In the genomic region with DNA sequence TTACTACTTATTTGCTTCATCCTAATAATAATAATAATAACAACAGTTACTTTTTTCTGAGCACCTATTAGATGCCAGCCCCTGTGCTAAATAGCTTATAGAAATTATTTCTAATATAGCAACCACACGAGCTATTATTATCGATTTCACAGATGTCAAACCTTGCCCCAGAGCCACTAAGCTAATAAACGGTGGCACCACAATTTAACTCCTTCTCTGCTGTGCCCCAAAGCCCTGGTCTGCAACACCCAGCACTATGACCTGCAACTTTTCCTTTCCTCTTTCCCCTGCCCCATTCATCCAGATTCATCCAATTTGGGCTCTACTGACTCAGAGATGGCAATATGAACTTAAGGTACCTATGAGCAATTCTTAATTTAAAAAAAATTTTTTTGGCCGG, we compare ENCODE assay signal across 16 cellular contexts. TPM values are rescaled to one million over a fixed set of nuclear protein-coding genes. Genes with fewer than 3 reads are reported as not detected.
DNase-seq lines count a peak whose midpoint lies in the region; ATAC-seq and TF ChIP-seq lines count a peak whose summit lies in the region.
"Had no signal": no experiment of that assay in that cellular context is flagged by ENCODE, and none has a peak within 500 bp of the region (broad histone marks: within the 10 kb centered on the region; RNA-seq: fewer than 3 reads in every experiment).

No MANE protein-coding gene starts in this region.

- H3K4me3 ChIP-seq in adipocyte (ENCODE audit: low read length) (peak overlapping the region; percentile 21), esophagus squamous epithelium (no peak overlapping the region), osteoblast (ENCODE audit: insufficient read depth, low read length) (no peak overlapping the region), upper lobe of right lung (no peak overlapping the region)
- H3K4me3 ChIP-seq: SJCRH30 had no signal

- intact Hi-C loops in esophagus squamous epithelium (cut with DNase I): no loop called here
- intact Hi-C loops in upper lobe of right lung (cut with DNase I): no loop called here

- no peaks in the 10 kb centered on the region for H4K20me1 ChIP-seq in osteoblast (ENCODE audit: insufficient read depth, low read length)

- WGBS in esophagus squamous epithelium, 2 donors: 33 to 47% methylated on average over 4 of the region's 4 CpGs

- H3K27me3 ChIP-seq in adipocyte (replicated peaks; ENCODE audit: control insufficient read depth, insufficient read depth, low read length): no peaks in the 10 kb centered on the region
- no peaks in the 10 kb centered on the region for H3K27me3 ChIP-seq in esophagus squamous epithelium
- no peaks in the 10 kb centered on the region for H3K27me3 ChIP-seq in osteoblast (ENCODE audit: insufficient read depth, low read length)
- no peaks in the 10 kb centered on the region for H3K27me3 ChIP-seq in upper lobe of right lung
- H3K27me3 ChIP-seq: SJCRH30 had no signal

- H3K27ac ChIP-seq in esophagus squamous epithelium (peak overlapping the region; percentile 82 to 91 (median 88)), osteoblast (ENCODE audit: low read depth, low read length) (peak overlapping the region; percentile 77), upper lobe of right lung (peak overlapping the region; percentile 89)
- H3K27ac ChIP-seq: SJCRH30 had no signal

- ATAC-seq in upper lobe of right lung: no peak

- H3K4me1 ChIP-seq in adipocyte (ENCODE audit: control insufficient read depth, insufficient read depth, low read length) (peaks cover 68% of the 10 kb centered on the region), esophagus squamous epithelium (peaks cover 21 to 90% (median 62%) of the 10 kb centered on the region in 3 donors), osteoblast (ENCODE audit: insufficient read depth, low read length) (peaks cover 33% of the 10 kb centered on the region), upper lobe of right lung (peaks cover 53% of the 10 kb centered on the region)

- H3K4me2 ChIP-seq in osteoblast (ENCODE audit: insufficient read depth, low read length): peak overlapping the region; percentile 43

- no peak for TF ChIP-seq CTCF in esophagus squamous epithelium (IDR thresholded peaks at IDR 0.05)
- TF ChIP-seq CTCF in osteoblast (IDR thresholded peaks at IDR 0.05; ENCODE audit: extremely low read depth, low read depth, low read length): no peak
- TF ChIP-seq CTCF in upper lobe of right lung (IDR thresholded peaks at IDR 0.05): no peak

- H3K9me3 ChIP-seq in adipocyte (ENCODE audit: control insufficient read depth, low read length) (no peaks in the 10 kb centered on the region), esophagus squamous epithelium (no peaks in the 10 kb centered on the region), osteoblast (ENCODE audit: low read depth, low read length) (no peaks in the 10 kb centered on the region), upper lobe of right lung (no peaks in the 10 kb centered on the region)
- H3K9me3 ChIP-seq: SJCRH30 had no signal

- H3K36me3 ChIP-seq in adipocyte (ENCODE audit: control insufficient read depth, insufficient read depth, low read length, severe bottlenecking) (no peaks in the 10 kb centered on the region), esophagus squamous epithelium (no peaks in the 10 kb centered on the region), osteoblast (ENCODE audit: insufficient read depth, low read length) (no peaks in the 10 kb centered on the region), upper lobe of right lung (no peaks in the 10 kb centered on the region)
- H3K36me3 ChIP-seq: SJCRH30 had no signal

- H2AFZ ChIP-seq in osteoblast (ENCODE audit: low read length): no peak overlapping the region

- no peak for TF ChIP-seq POLR2A in esophagus squamous epithelium (IDR thresholded peaks at IDR 0.05)

- H3K79me2 ChIP-seq in osteoblast (ENCODE audit: insufficient read depth, low read length): no peaks in the 10 kb centered on the region

- H3K9ac ChIP-seq in adipocyte (ENCODE audit: low read length): peak overlapping the region; percentile 65

- DNase-seq in adipocyte (ENCODE audit: low read depth) (no peak), esophagus squamous epithelium (lab: John Stamatoyannopoulos, UW) (no peak), osteoblast (ENCODE audit: insufficient read length, low spot score, missing footprints) (no peak), upper lobe of right lung (no peak), DMS79 treated with DMSO at 0.1 percent for 48 hours (lab: John Stamatoyannopoulos, UW) (no peak), GDM1 (lab: John Stamatoyannopoulos, UW) (no peak)
- no peak for DNase-seq in stimulated activated CD4-positive, alpha-beta T cell treated with anti-CD3 and anti-CD28 coated beads, Interleukin-15, amount 100 ng/mL, for 24 hours
- DNase-seq: activated CD4-positive, alpha-beta T cell treated with anti-CD3 and anti-CD28 coated beads for 1 hour; activated CD8-positive, alpha-beta memory T cell treated with anti-CD3 and anti-CD28 coated beads, Interleukin-2, amount 50 U/mL, for 4 hours; activated gamma-delta T cell; erythroblast; NCI-H2227 treated with DMSO at 0.1 percent for 48 hours; NK-92 treated with Interleukin-12 subunit alpha and Interleukin-12 subunit beta, amount 100 ng/mL, for 24 hours; SJCRH30 had no signal

RNA-seq across cellular contexts. Expression of a gene that starts 6.4 kb away (rescaled TPM):
- total RNA-seq in esophagus squamous epithelium: 10 to 100 TPM in 1 of 4 donors, 1 to 10 TPM in 3; 5.2 to 21.4 (median 7.7) TPM
- 3.8 and 6.2 TPM in 2 replicates for total RNA-seq in osteoblast
- 11.7 TPM for total RNA-seq in upper lobe of right lung

RNA-seq across cellular contexts. Expression of a gene that starts 31.6 kb away (rescaled TPM):
- total RNA-seq in esophagus squamous epithelium: under 1 TPM in 1 of 4 donors, not detected in 3; 0.38 TPM
- total RNA-seq in osteoblast: not detected in 2 replicates
- total RNA-seq in upper lobe of right lung: not detected
- total RNA-seq: H1, myocyte, SJCRH30 had no signal
